Comparison of ENCODE assay signal across 8 cellular contexts in genomic region chr13:102395174-102395573, GRCh38. TPM values are rescaled to one million over a fixed set of nuclear protein-coding genes. Genes with fewer than 3 reads are reported as not detected.
A peak's percentile ranks its signal among the peaks of the same experiment; 100 is the strongest.
DNase-seq lines count a peak whose midpoint lies in the region; TF ChIP-seq lines count a peak whose summit lies in the region.
"Had no signal": no experiment of that assay in that cellular context is flagged by ENCODE, and none has a peak within 500 bp of the region (broad histone marks: within the 10 kb centered on the region; RNA-seq: fewer than 3 reads in every experiment).

No MANE protein-coding gene starts in this region.

- intact Hi-C loops in spleen (cut with DNase I; ENCODE audit: low total_unique reads) = no loop called here

- peak overlapping the region; percentile 96 for H2AFZ ChIP-seq in hepatocyte

- H3K9ac ChIP-seq in HUES6 (ENCODE audit: low read length) = peak overlapping the region; percentile 89

- no peaks in the 10 kb centered on the region for H3K79me2 ChIP-seq in hepatocyte

- H3K27me3 ChIP-seq in HUES6 (ENCODE audit: control insufficient read depth, insufficient read depth, low read length) (peaks cover 27% of the 10 kb centered on the region), hepatocyte (peaks cover 46% of the 10 kb centered on the region), spleen (replicated peaks in 1 of 7) (peaks cover 0 to 20% (median 6%) of the 10 kb centered on the region in 7 donors)

- H3K9me3 Mint-ChIP-seq in activated CD4-positive, alpha-beta memory T cell treated with anti-CD3 and anti-CD28 coated beads, Interleukin-2, amount 10 ng/mL, durations not matched to agents 7 days and 5 days = no peaks in the 10 kb centered on the region

- WGBS in hepatocyte (ENCODE audit: low lambda C conversion rate, missing lambda C conversion rate) = 86% methylated on average over 10 of the region's 10 CpGs
- WGBS in spleen, 5 donors = 92 to 94% (median 93%) methylated on average over 10 of the region's 10 CpGs

- no peaks in the 10 kb centered on the region for H3K36me3 Mint-ChIP-seq in activated CD4-positive, alpha-beta memory T cell treated with anti-CD3 and anti-CD28 coated beads, Interleukin-2, amount 10 ng/mL, durations not matched to agents 7 days and 5 days (ENCODE audit: low read depth)

- no peak for DNase-seq in activated CD4-positive, alpha-beta memory T cell treated with anti-CD3 and anti-CD28 coated beads, Interleukin-2, amount 10 ng/mL, durations not matched to agents 7 days and 5 days
- no peak for DNase-seq in hepatocyte (ENCODE audit: low spot score)
- DNase-seq in spleen = no peak
- DNase-seq in NCI-H446 (lab: John Stamatoyannopoulos, UW) = no peak
- no peak for DNase-seq in OCI-M2 (lab: John Stamatoyannopoulos, UW; ENCODE audit: unreplicated experiment)
- no peak for DNase-seq in DMS 273 treated with DMSO at 0.1 percent for 48 hours (lab: John Stamatoyannopoulos, UW)

- CTCF ChIA-PET in activated CD4-positive, alpha-beta memory T cell treated with anti-CD3 and anti-CD28 coated beads, Interleukin-2, amount 10 ng/mL, durations not matched to agents 7 days and 5 days (lab: Charles Lee) = interaction anchor here (1.3 kb wide), 1 partner anchor 475 kb away, joined by 3 read pairs; no protein-coding TSS in a partner anchor

- TF ChIP-seq POLR2A in spleen (IDR thresholded peaks at IDR 0.05) = no peak

- POLR2A ChIA-PET in activated CD4-positive, alpha-beta memory T cell treated with anti-CD3 and anti-CD28 coated beads, Interleukin-2, amount 10 ng/mL, durations not matched to agents 7 days and 5 days (lab: Charles Lee) = interaction anchor here (1.0 to 2.4 kb wide), 5 partner anchors 15 to 451 kb away, joined by 3 to 18 read pairs (median 5); partner anchors contain the start of genes ERCC5, TEX30 and TPP2

- no peaks in the 10 kb centered on the region for H3K36me3 ChIP-seq in HUES6 (ENCODE audit: control insufficient read depth, insufficient read depth, low read length)
- H3K36me3 ChIP-seq in hepatocyte (replicated peaks; ENCODE audit: insufficient read depth, low read depth) = no peaks in the 10 kb centered on the region
- no peaks in the 10 kb centered on the region for H3K36me3 ChIP-seq in spleen

- peak overlapping the region; percentile 47 for H3K27ac Mint-ChIP-seq in activated CD4-positive, alpha-beta memory T cell treated with anti-CD3 and anti-CD28 coated beads, Interleukin-2, amount 10 ng/mL, durations not matched to agents 7 days and 5 days

- peaks cover 29% of the 10 kb centered on the region for H3K4me1 Mint-ChIP-seq in activated CD4-positive, alpha-beta memory T cell treated with anti-CD3 and anti-CD28 coated beads, Interleukin-2, amount 10 ng/mL, durations not matched to agents 7 days and 5 days

- no peaks in the 10 kb centered on the region for H3K9me3 ChIP-seq in HUES6 (ENCODE audit: control insufficient read depth, insufficient read depth, low read depth, low read length)
- no peaks in the 10 kb centered on the region for H3K9me3 ChIP-seq in hepatocyte (ENCODE audit: low read depth)
- no peaks in the 10 kb centered on the region for H3K9me3 ChIP-seq in spleen

- peaks cover 24% of the 10 kb centered on the region for H3K27me3 Mint-ChIP-seq in activated CD4-positive, alpha-beta memory T cell treated with anti-CD3 and anti-CD28 coated beads, Interleukin-2, amount 10 ng/mL, durations not matched to agents 7 days and 5 days

- H3K4me2 ChIP-seq in hepatocyte = peak overlapping the region; percentile 87

- H3K27ac ChIP-seq in HUES6 (ENCODE audit: low read depth, low read length) = peak overlapping the region; percentile 88; the same call in 1 of the 2 replicates
- no peak overlapping the region for H3K27ac ChIP-seq in hepatocyte
- H3K27ac ChIP-seq in spleen = peak overlapping the region in 3 of 8 donors; percentile 63 to 76 (median 67)

- TF ChIP-seq CTCF in hepatocyte (IDR thresholded peaks at IDR 0.05; ENCODE audit: poor library complexity) (no peak), spleen (IDR thresholded peaks at IDR 0.05 in 8 of 11, conservative IDR thresholded peaks at IDR 0.05 in 3 of 11) (no peak)

- H3K4me3 Mint-ChIP-seq in activated CD4-positive, alpha-beta memory T cell treated with anti-CD3 and anti-CD28 coated beads, Interleukin-2, amount 10 ng/mL, durations not matched to agents 7 days and 5 days = peak overlapping the region; percentile 82

- no peaks in the 10 kb centered on the region for H3K9me2 ChIP-seq in hepatocyte (replicated peaks; ENCODE audit: insufficient read depth)

- no peaks in the 10 kb centered on the region for H4K20me1 ChIP-seq in hepatocyte (ENCODE audit: insufficient read depth, poor library complexity, severe bottlenecking)

- H3K4me3 ChIP-seq in HUES6 (ENCODE audit: low read depth, low read length) (peak overlapping the region; percentile 75), hepatocyte (peak overlapping the region; percentile 48), spleen (peak overlapping the region; percentile 65 to 95 (median 86))

- H3K4me1 ChIP-seq in HUES6 (ENCODE audit: control insufficient read depth, insufficient read depth, low read length) (peaks cover 9% of the 10 kb centered on the region), hepatocyte (ENCODE audit: insufficient read depth) (peaks cover 3% of the 10 kb centered on the region), spleen (peaks cover 4 to 26% (median 21%) of the 10 kb centered on the region in 6 donors)

RNA-seq across cellular contexts. Expression of gene FGF14, which starts 6.7 kb away (rescaled TPM):
- not detected for total RNA-seq in activated CD4-positive, alpha-beta memory T cell treated with anti-CD3 and anti-CD28 coated beads, Interleukin-2, amount 10 ng/mL, durations not matched to agents 7 days and 5 days
- total RNA-seq in hepatocyte = 0.73 and 0.84 TPM in 2 replicates
- 0.96 TPM in 1 of 2 replicates, not detected in the other for polyA plus RNA-seq in hepatocyte
- 1 to 10 TPM in 1 of 7 donors, under 1 TPM in 3, not detected in 3; 0.03 to 1.1 (median 0.18) TPM for total RNA-seq in spleen
- polyA plus RNA-seq in spleen = under 1 TPM; 0.03 to 0.32 (median 0.04) TPM
- total RNA-seq: bronchial epithelial cell had no signal
